In the genomic region with DNA sequence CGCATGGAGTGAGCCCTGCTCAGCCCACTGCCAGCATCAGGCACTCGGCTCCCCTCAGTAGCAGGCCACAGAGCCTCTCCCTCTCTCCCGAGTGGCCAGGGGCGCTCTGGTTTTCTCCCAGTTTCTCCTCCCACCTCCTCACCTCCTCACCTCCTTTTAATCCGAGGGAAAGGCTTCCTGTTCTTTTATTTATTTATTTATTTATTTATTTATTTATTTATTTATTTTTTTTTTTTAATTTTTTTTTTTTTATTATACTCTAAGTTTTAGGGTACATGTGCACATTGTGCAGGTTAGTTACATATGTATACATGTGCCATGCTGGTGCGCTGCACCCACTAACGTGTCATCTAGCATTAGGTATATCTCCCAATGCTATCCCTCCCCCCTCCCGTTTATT, we compare ENCODE assay signal across 2 cellular contexts. TPM values are rescaled to one million over a fixed set of nuclear protein-coding genes. Genes with fewer than 3 reads are reported as not detected.
"Had no signal": no experiment of that assay in that cellular context is flagged by ENCODE, and none has a peak within 500 bp of the region (broad histone marks: within the 10 kb centered on the region; RNA-seq: fewer than 3 reads in every experiment).

No MANE protein-coding gene starts in this region.

RNA-seq across cellular contexts. Expression of gene RFX8, which starts 29.8 kb away (rescaled TPM):
- total RNA-seq: M059J, MCF 10A had no signal
